In genomic region chr5:150263801-150264621, GRCh38 we compare ENCODE assay signal across 8 cellular contexts. TPM values are rescaled to one million over a fixed set of nuclear protein-coding genes. Genes with fewer than 3 reads are reported as not detected.
DNase-seq lines count a peak whose midpoint lies in the region; ATAC-seq and FAIRE-seq lines count a peak whose summit lies in the region.

No MANE protein-coding gene starts in this region.

- DNase-seq in A172 (ENCODE audit: low spot score), result peak; percentile 98
- peak; percentile 72 for DNase-seq in HS-5 (ENCODE audit: low read depth)
- peak; percentile 69 for DNase-seq in amniotic stem cell (lab: John Stamatoyannopoulos, UW)
- DNase-seq in activated CD4-positive, alpha-beta T cell treated with anti-CD3 and anti-CD28 coated beads for 48 hours, result no peak

- FAIRE-seq in islet of Langerhans (lab: Jason Lieb, UNC), result peak; percentile 47

- ATAC-seq in GM21619 (IDR thresholded peaks at IDR 0.05; ENCODE audit: unreplicated experiment) (no peak), GM21515 (IDR thresholded peaks at IDR 0.05; ENCODE audit: unreplicated experiment) (no peak), HG02884 (IDR thresholded peaks at IDR 0.05; ENCODE audit: unreplicated experiment) (no peak)

RNA-seq across cellular contexts. Expression of gene CAMK2A, which starts 25.6 kb away (rescaled TPM):
- total RNA-seq in A172 (2014; rRNA removed; shearing (Covaris generic)), result 1.2 and 1.3 TPM in 2 replicates

RNA-seq across cellular contexts. Expression of gene ARSI, which starts 38.7 kb away (rescaled TPM):
- 1.9 and 5.0 TPM in 2 replicates for total RNA-seq in A172 (2014; rRNA removed; shearing (Covaris generic))
